Comparison of ENCODE assay signal across 1 cellular context in genomic region chr17:43170766-43171681, GRCh38.
A peak's percentile ranks its signal among the peaks of the same experiment; 100 is the strongest.
TF ChIP-seq lines count a peak whose summit lies in the region.

Gene NBR1, plus strand, starts transcription at chr17:43171214. Its CDS starts 4,586 bp downstream, at chr17:43175800.

TF ChIP-seq in GM12878, 131 proteins besides CTCF, POLR2A, EP300 and RAD21 (continued from another document and continues in another):
- TF ChIP-seq, protein P1, sequence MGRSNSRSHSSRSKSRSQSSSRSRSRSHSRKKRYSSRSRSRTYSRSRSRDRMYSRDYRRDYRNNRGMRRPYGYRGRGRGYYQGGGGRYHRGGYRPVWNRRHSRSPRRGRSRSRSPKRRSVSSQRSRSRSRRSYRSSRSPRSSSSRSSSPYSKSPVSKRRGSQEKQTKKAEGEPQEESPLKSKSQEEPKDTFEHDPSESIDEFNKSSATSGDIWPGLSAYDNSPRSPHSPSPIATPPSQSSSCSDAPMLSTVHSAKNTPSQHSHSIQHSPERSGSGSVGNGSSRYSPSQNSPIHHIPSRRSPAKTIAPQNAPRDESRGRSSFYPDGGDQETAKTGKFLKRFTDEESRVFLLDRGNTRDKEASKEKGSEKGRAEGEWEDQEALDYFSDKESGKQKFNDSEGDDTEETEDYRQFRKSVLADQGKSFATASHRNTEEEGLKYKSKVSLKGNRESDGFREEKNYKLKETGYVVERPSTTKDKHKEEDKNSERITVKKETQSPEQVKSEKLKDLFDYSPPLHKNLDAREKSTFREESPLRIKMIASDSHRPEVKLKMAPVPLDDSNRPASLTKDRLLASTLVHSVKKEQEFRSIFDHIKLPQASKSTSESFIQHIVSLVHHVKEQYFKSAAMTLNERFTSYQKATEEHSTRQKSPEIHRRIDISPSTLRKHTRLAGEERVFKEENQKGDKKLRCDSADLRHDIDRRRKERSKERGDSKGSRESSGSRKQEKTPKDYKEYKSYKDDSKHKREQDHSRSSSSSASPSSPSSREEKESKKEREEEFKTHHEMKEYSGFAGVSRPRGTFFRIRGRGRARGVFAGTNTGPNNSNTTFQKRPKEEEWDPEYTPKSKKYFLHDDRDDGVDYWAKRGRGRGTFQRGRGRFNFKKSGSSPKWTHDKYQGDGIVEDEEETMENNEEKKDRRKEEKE (IDR thresholded peaks at IDR 0.05) = no peak
- TF ChIP-seq NFIC (IDR thresholded peaks at IDR 0.05; ENCODE audit: low read depth, low read length) (no peak; the same call in 1 of the 2 replicates), SMC3 (IDR thresholded peaks at IDR 0.05; ENCODE audit: borderline replicate concordance, low read length) (no peak), RBBP5 (conservative IDR thresholded peaks at IDR 0.05) (no peak), NBN (IDR thresholded peaks at IDR 0.05) (peak; percentile 18; the same call in 1 of the 2 replicates), HDAC6 (IDR thresholded peaks at IDR 0.05; ENCODE audit: unreplicated experiment) (no peak), NR2C2 (IDR thresholded peaks at IDR 0.05; ENCODE audit: borderline replicate concordance, control insufficient read depth, insufficient read length, low read depth) (no peak), ZNF687 (IDR thresholded peaks at IDR 0.05) (0 out of 2 replicates have a peak, but pooled peaks have one; percentile 12), FOS (IDR thresholded peaks at IDR 0.05; ENCODE audit: borderline replicate concordance, extremely low read depth, insufficient read length) (peak; percentile 79), ZNF274 (IDR thresholded peaks at IDR 0.05; ENCODE audit: insufficient read depth, insufficient read length) (no peak), SRF (IDR thresholded peaks at IDR 0.05; ENCODE audit: low read depth in 2 of 2, low read length in 2 of 2) (no peak), NR2F1 (conservative IDR thresholded peaks at IDR 0.05) (peak; percentile 72), ATF3 (IDR thresholded peaks at IDR 0.05; ENCODE audit: borderline replicate concordance, extremely low read depth, low read depth, low read length) (no peak), TARDBP (IDR thresholded peaks at IDR 0.05; ENCODE audit: borderline replicate concordance) (no peak), NFXL1 (IDR thresholded peaks at IDR 0.05; ENCODE audit: borderline replicate concordance) (no peak), SUZ12 (IDR thresholded peaks at IDR 0.05; ENCODE audit: unreplicated experiment) (no peak), YBX1 (IDR thresholded peaks at IDR 0.05) (no peak), EGR1 (IDR thresholded peaks at IDR 0.05; ENCODE audit: borderline replicate concordance in 1 of 2, low read depth in 2 of 2, low read length in 2 of 2) (peak in 1 of 2 experiments; percentile 73; a peak in 2 of 3 replicates), SREBF2 (IDR thresholded peaks at IDR 0.05; ENCODE audit: low read length) (no peak), HCFC1 (IDR thresholded peaks at IDR 0.05; ENCODE audit: low read length) (peak; percentile 58), KLF5 (IDR thresholded peaks at IDR 0.05; ENCODE audit: partially characterized antibody) (peak; percentile 29), NRF1 (conservative IDR thresholded peaks at IDR 0.05; ENCODE audit: low read depth, low read length) (peak; percentile 37; the same call in 1 of the 2 replicates), TAF1 (IDR thresholded peaks at IDR 0.05; ENCODE audit: borderline replicate concordance, low read depth, low read length) (peak; percentile 81), IKZF1 (conservative IDR thresholded peaks at IDR 0.05) (peak; percentile 76), PML (IDR thresholded peaks at IDR 0.05; ENCODE audit: low read length) (peak; percentile 91), CEBPZ (IDR thresholded peaks at IDR 0.05; ENCODE audit: low read depth, low read length) (peak; percentile 58), MLLT1 (IDR thresholded peaks at IDR 0.05) (0 out of 2 replicates have a peak, but pooled peaks have one; percentile 20), ZBTB40 (IDR thresholded peaks at IDR 0.05; ENCODE audit: borderline replicate concordance) (no peak), E2F4 (IDR thresholded peaks at IDR 0.05; ENCODE audit: low read depth, low read length) (no peak)
- TF ChIP-seq, protein P2, sequence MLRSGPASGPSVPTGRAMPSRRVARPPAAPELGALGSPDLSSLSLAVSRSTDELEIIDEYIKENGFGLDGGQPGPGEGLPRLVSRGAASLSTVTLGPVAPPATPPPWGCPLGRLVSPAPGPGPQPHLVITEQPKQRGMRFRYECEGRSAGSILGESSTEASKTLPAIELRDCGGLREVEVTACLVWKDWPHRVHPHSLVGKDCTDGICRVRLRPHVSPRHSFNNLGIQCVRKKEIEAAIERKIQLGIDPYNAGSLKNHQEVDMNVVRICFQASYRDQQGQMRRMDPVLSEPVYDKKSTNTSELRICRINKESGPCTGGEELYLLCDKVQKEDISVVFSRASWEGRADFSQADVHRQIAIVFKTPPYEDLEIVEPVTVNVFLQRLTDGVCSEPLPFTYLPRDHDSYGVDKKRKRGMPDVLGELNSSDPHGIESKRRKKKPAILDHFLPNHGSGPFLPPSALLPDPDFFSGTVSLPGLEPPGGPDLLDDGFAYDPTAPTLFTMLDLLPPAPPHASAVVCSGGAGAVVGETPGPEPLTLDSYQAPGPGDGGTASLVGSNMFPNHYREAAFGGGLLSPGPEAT (IDR thresholded peaks at IDR 0.05; ENCODE audit: low read depth) = peak; percentile 51
- TF ChIP-seq, protein P3, sequence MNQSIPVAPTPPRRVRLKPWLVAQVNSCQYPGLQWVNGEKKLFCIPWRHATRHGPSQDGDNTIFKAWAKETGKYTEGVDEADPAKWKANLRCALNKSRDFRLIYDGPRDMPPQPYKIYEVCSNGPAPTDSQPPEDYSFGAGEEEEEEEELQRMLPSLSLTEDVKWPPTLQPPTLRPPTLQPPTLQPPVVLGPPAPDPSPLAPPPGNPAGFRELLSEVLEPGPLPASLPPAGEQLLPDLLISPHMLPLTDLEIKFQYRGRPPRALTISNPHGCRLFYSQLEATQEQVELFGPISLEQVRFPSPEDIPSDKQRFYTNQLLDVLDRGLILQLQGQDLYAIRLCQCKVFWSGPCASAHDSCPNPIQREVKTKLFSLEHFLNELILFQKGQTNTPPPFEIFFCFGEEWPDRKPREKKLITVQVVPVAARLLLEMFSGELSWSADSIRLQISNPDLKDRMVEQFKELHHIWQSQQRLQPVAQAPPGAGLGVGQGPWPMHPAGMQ (IDR thresholded peaks at IDR 0.05; ENCODE audit: borderline replicate concordance) = no peak
- TF ChIP-seq, protein P4, sequence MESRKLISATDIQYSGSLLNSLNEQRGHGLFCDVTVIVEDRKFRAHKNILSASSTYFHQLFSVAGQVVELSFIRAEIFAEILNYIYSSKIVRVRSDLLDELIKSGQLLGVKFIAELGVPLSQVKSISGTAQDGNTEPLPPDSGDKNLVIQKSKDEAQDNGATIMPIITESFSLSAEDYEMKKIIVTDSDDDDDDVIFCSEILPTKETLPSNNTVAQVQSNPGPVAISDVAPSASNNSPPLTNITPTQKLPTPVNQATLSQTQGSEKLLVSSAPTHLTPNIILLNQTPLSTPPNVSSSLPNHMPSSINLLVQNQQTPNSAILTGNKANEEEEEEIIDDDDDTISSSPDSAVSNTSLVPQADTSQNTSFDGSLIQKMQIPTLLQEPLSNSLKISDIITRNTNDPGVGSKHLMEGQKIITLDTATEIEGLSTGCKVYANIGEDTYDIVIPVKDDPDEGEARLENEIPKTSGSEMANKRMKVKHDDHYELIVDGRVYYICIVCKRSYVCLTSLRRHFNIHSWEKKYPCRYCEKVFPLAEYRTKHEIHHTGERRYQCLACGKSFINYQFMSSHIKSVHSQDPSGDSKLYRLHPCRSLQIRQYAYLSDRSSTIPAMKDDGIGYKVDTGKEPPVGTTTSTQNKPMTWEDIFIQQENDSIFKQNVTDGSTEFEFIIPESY (IDR thresholded peaks at IDR 0.05) = no peak
